Comparison of ENCODE assay signal across 15 cellular contexts in genomic region chr6:31717499-31718222, GRCh38. TPM values are rescaled to one million over a fixed set of nuclear protein-coding genes. Genes with fewer than 3 reads are reported as not detected.
DNase-seq lines count a peak whose midpoint lies in the region; ATAC-seq and TF ChIP-seq lines count a peak whose summit lies in the region.
"Had no signal": no experiment of that assay in that cellular context is flagged by ENCODE, and none has a peak within 500 bp of the region (broad histone marks: within the 10 kb centered on the region; RNA-seq: fewer than 3 reads in every experiment).

No MANE protein-coding gene starts in this region.

- H3K27me3 ChIP-seq in body of pancreas (no peaks in the 10 kb centered on the region), MG63 (no peaks in the 10 kb centered on the region)
- H3K27me3 ChIP-seq: SJSA1 had no signal

- H3K4me3 Mint-ChIP-seq in HFFc6, result no peak overlapping the region

- no peaks in the 10 kb centered on the region for H3K4me1 Mint-ChIP-seq in HFFc6 (ENCODE audit: low read depth)

- no peaks in the 10 kb centered on the region for H3K9me3 Mint-ChIP-seq in HFFc6

- intact Hi-C loops in body of pancreas (cut with DNase I), result no loop called here

- H3K27ac Mint-ChIP-seq in HFFc6, result no peak overlapping the region

- peak; percentile 55 for ATAC-seq in body of pancreas
- no peak for ATAC-seq in HG02981 (IDR thresholded peaks at IDR 0.05; ENCODE audit: unreplicated experiment)

- H3K27me3 Mint-ChIP-seq in HFFc6 (ENCODE audit: insufficient read depth), result peaks cover 13% of the 10 kb centered on the region

- H3K36me3 Mint-ChIP-seq in HFFc6 (ENCODE audit: low read depth), result no peaks in the 10 kb centered on the region

- WGBS in body of pancreas, 2 donors, result 63 to 72% methylated on average over 10 of the region's 10 CpGs

- H3K4me3 ChIP-seq in body of pancreas (no peak overlapping the region), MG63 (no peak overlapping the region)
- H3K4me3 ChIP-seq: left ventricle myocardium inferior, SJSA1 had no signal

- TF ChIP-seq POLR2A in body of pancreas (IDR thresholded peaks at IDR 0.05), result no peak

- DNase-seq in HFFc6, result no peak
- DNase-seq in body of pancreas, result peak in 3 of 4 donors; percentile 44 to 48 (median 46)
- DNase-seq in left kidney (ENCODE audit: low read depth, low spot score), result peak; percentile 75
- no peak for DNase-seq in MG63
- no peak for DNase-seq in stimulated activated CD4-positive, alpha-beta T cell treated with anti-CD3 and anti-CD28 coated beads, Interleukin-4, amount 100 ng/mL, for 24 hours
- no peak for DNase-seq in NK-92 (lab: John Stamatoyannopoulos, UW; ENCODE audit: unreplicated experiment)
- DNase-seq: EL, foreskin melanocyte, left ventricle myocardium inferior, MM.1S, NCI-H446 treated with DMSO at 0.1 percent for 48 hours had no signal

- H3K4me1 ChIP-seq in body of pancreas, result peaks cover 11% of the 10 kb centered on the region
- H3K4me1 ChIP-seq: left ventricle myocardium inferior had no signal

- no peaks in the 10 kb centered on the region for H3K9me3 ChIP-seq in body of pancreas
- no peaks in the 10 kb centered on the region for H3K9me3 ChIP-seq in MG63
- H3K9me3 ChIP-seq: left ventricle myocardium inferior, SJSA1 had no signal

- peak overlapping the region; percentile 90 for H3K27ac ChIP-seq in 22Rv1
- H3K27ac ChIP-seq in body of pancreas, result peak overlapping the region in 1 of 4 donors; percentile 30
- H3K27ac ChIP-seq: left ventricle myocardium inferior, SJSA1 had no signal

- TF ChIP-seq CTCF in 22Rv1 (IDR thresholded peaks at IDR 0.05) (peak; percentile 85), HFFc6 (IDR thresholded peaks at IDR 0.05) (peak; percentile 7; the same call in 1 of the 2 replicates), body of pancreas (IDR thresholded peaks at IDR 0.05) (peak in 4 of 7 experiments; percentile 19 to 27 (median 22))

- H3K36me3 ChIP-seq in body of pancreas (replicated peaks in 1 of 2; ENCODE audit: insufficient read depth in 1 of 2, low read depth in 2 of 2) (no peaks in the 10 kb centered on the region), MG63 (no peaks in the 10 kb centered on the region)
- H3K36me3 ChIP-seq: left ventricle myocardium inferior, SJSA1 had no signal

RNA-seq across cellular contexts. Expression of gene LY6G6D, which starts 2.5 kb away (rescaled TPM):
- not detected for total RNA-seq in HFFc6 (2021; fragmentation: NEBNext Ultra II Directional; extraction: Animal tissue kit (Norgen Biotek cat#: 25700))
- not detected for total RNA-seq in body of pancreas
- not detected in 2 replicates for total RNA-seq in MG63 (2014; rRNA removed; shearing (Covaris generic); ENCODE audit: low replicate concordance)
- total RNA-seq: dermis microvascular lymphatic vessel endothelial cell, left ventricle myocardium inferior, SJSA1 had no signal

RNA-seq across cellular contexts. Expression of gene LY6G6C, which starts 3.9 kb away (rescaled TPM):
- total RNA-seq in HFFc6 (2021; fragmentation: NEBNext Ultra II Directional; extraction: Animal tissue kit (Norgen Biotek cat#: 25700)), result not detected
- not detected for total RNA-seq in body of pancreas
- not detected in 2 replicates for total RNA-seq in MG63 (2014; rRNA removed; shearing (Covaris generic); ENCODE audit: low replicate concordance)
- total RNA-seq: dermis microvascular lymphatic vessel endothelial cell, left ventricle myocardium inferior, SJSA1 had no signal

RNA-seq across cellular contexts. Expression of gene MPIG6B, which starts 5.5 kb away (rescaled TPM):
- not detected for total RNA-seq in HFFc6 (2021; fragmentation: NEBNext Ultra II Directional; extraction: Animal tissue kit (Norgen Biotek cat#: 25700))
- not detected for total RNA-seq in body of pancreas
- not detected in 2 replicates for total RNA-seq in MG63 (2014; rRNA removed; shearing (Covaris generic); ENCODE audit: low replicate concordance)
- total RNA-seq: dermis microvascular lymphatic vessel endothelial cell, SJSA1 had no signal

RNA-seq across cellular contexts. Expression of gene LY6G6F, which starts 11.0 kb away (rescaled TPM):
- total RNA-seq in HFFc6 (2021; fragmentation: NEBNext Ultra II Directional; extraction: Animal tissue kit (Norgen Biotek cat#: 25700)), result not detected
- total RNA-seq in body of pancreas, result not detected
- total RNA-seq in MG63 (2014; rRNA removed; shearing (Covaris generic); ENCODE audit: low replicate concordance), result not detected in 2 replicates
- total RNA-seq: dermis microvascular lymphatic vessel endothelial cell, left ventricle myocardium inferior, SJSA1 had no signal

RNA-seq across cellular contexts. Expression of gene DDAH2, which starts 11.4 kb away (rescaled TPM):
- total RNA-seq in HFFc6 (2021; fragmentation: NEBNext Ultra II Directional; extraction: Animal tissue kit (Norgen Biotek cat#: 25700)), result 10 to 100 TPM; 44.0 to 47.8 (median 46.0) TPM
- total RNA-seq in body of pancreas, result 10 to 100 TPM; 23.6 to 40.5 TPM
- total RNA-seq in MG63 (2014; rRNA removed; shearing (Covaris generic); ENCODE audit: low replicate concordance), result 24.6 and 31.9 TPM in 2 replicates

Comparison
In these comparisons a context has a peak if more than half of its experiments do, and no peak if none do; other contexts are left out.
1. CTCF ChIP-seq: peak in every context shown above with its lines; median percentile 85 in 22Rv1; 22 in body of pancreas; 7 in HFFc6.
2. DNase-seq: peak in body of pancreas (3 of 4) and left kidney (single experiment); none in HFFc6 (single experiment), MG63 (single experiment), stimulated activated CD4-positive, alpha-beta T cell treated with anti-CD3 and anti-CD28 coated beads, Interleukin-4, amount 100 ng/mL, for 24 hours (single experiment) and NK-92 (single experiment).